In the genomic region with DNA sequence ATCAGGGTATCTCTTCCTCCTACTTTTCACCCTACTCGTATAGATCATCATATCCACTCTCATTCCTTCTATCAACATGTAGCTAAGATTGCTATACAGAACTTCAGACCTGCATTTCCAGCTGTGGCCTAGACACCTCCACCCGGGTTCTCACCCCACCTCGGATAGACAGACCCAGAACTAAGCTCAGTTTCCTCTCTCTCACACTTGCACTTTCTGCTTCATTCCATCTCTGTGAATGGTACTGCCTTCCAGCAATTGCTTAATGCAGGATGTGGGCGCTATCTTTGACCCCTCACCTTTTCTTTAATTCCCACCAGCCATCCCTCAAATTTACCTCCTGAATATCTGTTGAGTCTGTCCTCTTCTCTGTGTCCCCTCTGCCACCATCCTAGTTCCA, we compare ENCODE assay signal across 15 cellular contexts. TPM values are rescaled to one million over a fixed set of nuclear protein-coding genes. Genes with fewer than 3 reads are reported as not detected.
DNase-seq lines count a peak whose midpoint lies in the region; ATAC-seq and TF ChIP-seq lines count a peak whose summit lies in the region.
"Had no signal": no experiment of that assay in that cellular context is flagged by ENCODE, and none has a peak within 500 bp of the region (broad histone marks: within the 10 kb centered on the region; RNA-seq: fewer than 3 reads in every experiment).

No MANE protein-coding gene starts in this region.

- H3K27ac Mint-ChIP-seq in activated T-cell treated with anti-CD3 and anti-CD28 coated beads, Interleukin-2, amount 50 U/mL, for 72 hours: peak overlapping the region; percentile 63
- H3K27ac Mint-ChIP-seq in activated CD8-positive, alpha-beta T cell treated with anti-CD3 and anti-CD28 coated beads, Interleukin-2, amount 10 ng/mL, durations not matched to agents 7 days and 5 days: peak overlapping the region; percentile 14

- H4K20me1 ChIP-seq in fibroblast of lung (ENCODE audit: control insufficient read depth, extremely low read depth, insufficient read depth, low read length): no peaks in the 10 kb centered on the region

- H3K27me3 ChIP-seq in fibroblast of lung (ENCODE audit: control insufficient read depth, insufficient read depth, low read length): no peaks in the 10 kb centered on the region
- no peaks in the 10 kb centered on the region for H3K27me3 ChIP-seq in esophagus squamous epithelium
- H3K27me3 ChIP-seq: dorsolateral prefrontal cortex, esophagus muscularis mucosa, upper lobe of right lung had no signal

- no peaks in the 10 kb centered on the region for H3K27me3 Mint-ChIP-seq in activated T-cell treated with anti-CD3 and anti-CD28 coated beads, Interleukin-2, amount 50 U/mL, for 72 hours (ENCODE audit: low read depth)
- H3K27me3 Mint-ChIP-seq in activated CD8-positive, alpha-beta T cell treated with anti-CD3 and anti-CD28 coated beads, Interleukin-2, amount 10 ng/mL, durations not matched to agents 7 days and 5 days (ENCODE audit: low read depth): no peaks in the 10 kb centered on the region

- intact Hi-C loops in esophagus squamous epithelium (cut with DNase I): no loop called here

- POLR2A ChIA-PET in activated CD8-positive, alpha-beta T cell treated with anti-CD3 and anti-CD28 coated beads, Interleukin-2, amount 10 ng/mL, durations not matched to agents 7 days and 5 days (lab: Charles Lee): interaction anchor here (1.4 kb wide), 1 partner anchor 35 kb away, joined by 3 read pairs; no protein-coding TSS in a partner anchor

- H2AFZ ChIP-seq in fibroblast of lung (ENCODE audit: low read length): no peak overlapping the region

- H3K4me3 ChIP-seq in fibroblast of lung (replicated peaks in 1 of 4; ENCODE audit: control extremely low read depth in 1 of 4, insufficient read depth in 1 of 4, low read depth in 3 of 4, low read length in 4 of 4): no peak overlapping the region
- no peak overlapping the region for H3K4me3 ChIP-seq in esophagus squamous epithelium
- H3K4me3 ChIP-seq: dorsolateral prefrontal cortex, esophagus muscularis mucosa, upper lobe of right lung had no signal

- no peak for DNase-seq in activated T-cell treated with anti-CD3 and anti-CD28 coated beads, Interleukin-2, amount 50 U/mL, for 72 hours
- DNase-seq in activated T-cell treated with anti-CD3 and anti-CD28 coated beads for 4 hours: no peak
- no peak for DNase-seq in activated CD8-positive, alpha-beta T cell treated with anti-CD3 and anti-CD28 coated beads, Interleukin-2, amount 10 ng/mL, durations not matched to agents 7 days and 5 days
- no peak for DNase-seq in fibroblast of lung (ENCODE audit: low read depth in 2 of 2)
- DNase-seq in kidney tubule cell (ENCODE audit: low spot score): no peak
- no peak for DNase-seq in esophagus squamous epithelium (lab: John Stamatoyannopoulos, UW)
- DNase-seq in activated CD4-positive, CD25-positive, alpha-beta regulatory T cell treated with anti-CD3 and anti-CD28 coated beads, Interleukin-2, amount 50 U/mL, for 72 hours: no peak
- DNase-seq: Caco-2, dorsolateral prefrontal cortex, NCI-H1092, NCI-H2107, occipital lobe, upper lobe of right lung had no signal

- no peaks in the 10 kb centered on the region for H3K9me3 ChIP-seq in fibroblast of lung (ENCODE audit: control insufficient read depth, insufficient read depth, low read depth, low read length)
- no peaks in the 10 kb centered on the region for H3K9me3 ChIP-seq in esophagus squamous epithelium
- H3K9me3 ChIP-seq: Caco-2, esophagus muscularis mucosa, upper lobe of right lung had no signal

- peaks cover 18 to 30% of the 10 kb centered on the region in 2 donors for H3K36me3 Mint-ChIP-seq in activated T-cell treated with anti-CD3 and anti-CD28 coated beads, Interleukin-2, amount 50 U/mL, for 72 hours (ENCODE audit: insufficient read depth in 2 of 2)
- peaks cover 37% of the 10 kb centered on the region for H3K36me3 Mint-ChIP-seq in activated CD8-positive, alpha-beta T cell treated with anti-CD3 and anti-CD28 coated beads, Interleukin-2, amount 10 ng/mL, durations not matched to agents 7 days and 5 days (ENCODE audit: low read depth)

- H3K36me3 ChIP-seq in fibroblast of lung (ENCODE audit: control insufficient read depth, insufficient read depth, low read length) (no peaks in the 10 kb centered on the region), esophagus squamous epithelium (no peaks in the 10 kb centered on the region)
- H3K36me3 ChIP-seq: esophagus muscularis mucosa, upper lobe of right lung had no signal

- TF ChIP-seq POLR2A in esophagus squamous epithelium (IDR thresholded peaks at IDR 0.05): no peak

- WGBS in esophagus squamous epithelium, 2 donors: 80 to 92% methylated on average over 4 of the region's 4 CpGs

- H3K27ac ChIP-seq in fibroblast of lung (ENCODE audit: insufficient read depth, low read length) (peak overlapping the region; percentile 37), esophagus squamous epithelium (no peak overlapping the region)
- H3K27ac ChIP-seq: dorsolateral prefrontal cortex, upper lobe of right lung had no signal

- peak overlapping the region; percentile 49 to 57 for H3K4me3 Mint-ChIP-seq in activated T-cell treated with anti-CD3 and anti-CD28 coated beads, Interleukin-2, amount 50 U/mL, for 72 hours
- no peak overlapping the region for H3K4me3 Mint-ChIP-seq in activated CD8-positive, alpha-beta T cell treated with anti-CD3 and anti-CD28 coated beads, Interleukin-2, amount 10 ng/mL, durations not matched to agents 7 days and 5 days

- peaks cover 3 to 5% of the 10 kb centered on the region in 2 donors for H3K9me3 Mint-ChIP-seq in activated T-cell treated with anti-CD3 and anti-CD28 coated beads, Interleukin-2, amount 50 U/mL, for 72 hours
- H3K9me3 Mint-ChIP-seq in activated CD8-positive, alpha-beta T cell treated with anti-CD3 and anti-CD28 coated beads, Interleukin-2, amount 10 ng/mL, durations not matched to agents 7 days and 5 days (ENCODE audit: insufficient read depth): no peaks in the 10 kb centered on the region

- CTCF ChIA-PET in activated CD8-positive, alpha-beta T cell treated with anti-CD3 and anti-CD28 coated beads, Interleukin-2, amount 10 ng/mL, durations not matched to agents 7 days and 5 days (lab: Charles Lee): interaction anchor here (1.3 kb wide), 1 partner anchor 53 kb away, joined by 3 read pairs; no protein-coding TSS in a partner anchor

- H3K79me2 ChIP-seq in fibroblast of lung (ENCODE audit: control insufficient read depth, insufficient read depth, low read length): no peaks in the 10 kb centered on the region

- TF ChIP-seq CTCF in fibroblast of lung (conservative IDR thresholded peaks at IDR 0.05 in 1 of 2, IDR thresholded peaks at IDR 0.05 in 1 of 2; ENCODE audit: low read depth in 1 of 2, low read length in 2 of 2) (no peak), esophagus squamous epithelium (IDR thresholded peaks at IDR 0.05) (no peak)

- no peak overlapping the region for H3K4me2 ChIP-seq in fibroblast of lung (ENCODE audit: extremely low read depth, insufficient read depth, low read length)

- H3K9ac ChIP-seq in fibroblast of lung (ENCODE audit: insufficient read depth, low read length): no peak overlapping the region

- H3K4me1 ChIP-seq in fibroblast of lung (ENCODE audit: control insufficient read depth, extremely low read depth, insufficient read depth, low read length) (peaks cover 4% of the 10 kb centered on the region), esophagus squamous epithelium (no peaks in the 10 kb centered on the region)
- H3K4me1 ChIP-seq: upper lobe of right lung had no signal

- no peak for ATAC-seq in activated T-cell treated with anti-CD3 and anti-CD28 coated beads, Interleukin-2, amount 50 U/mL, for 72 hours (replicated peaks in 1 of 2)
- no peak for ATAC-seq in activated CD8-positive, alpha-beta T cell treated with anti-CD3 and anti-CD28 coated beads, Interleukin-2, amount 10 ng/mL, durations not matched to agents 7 days and 5 days
- no peak for ATAC-seq in GM19035 (IDR thresholded peaks at IDR 0.05; ENCODE audit: unreplicated experiment)

- H3K4me1 Mint-ChIP-seq in activated T-cell treated with anti-CD3 and anti-CD28 coated beads, Interleukin-2, amount 50 U/mL, for 72 hours (ENCODE audit: low read depth): peaks cover 60% of the 10 kb centered on the region
- H3K4me1 Mint-ChIP-seq in activated CD8-positive, alpha-beta T cell treated with anti-CD3 and anti-CD28 coated beads, Interleukin-2, amount 10 ng/mL, durations not matched to agents 7 days and 5 days (ENCODE audit: low read depth): peaks cover 36% of the 10 kb centered on the region

RNA-seq across cellular contexts. Expression of gene AGK, which starts 35.7 kb away (rescaled TPM):
- 10 to 100 TPM; 34.8 to 48.5 TPM for total RNA-seq in activated T-cell treated with anti-CD3 and anti-CD28 coated beads, Interleukin-2, amount 50 U/mL, for 72 hours
- 10 to 100 TPM; 41.0 to 41.2 TPM for total RNA-seq in activated CD8-positive, alpha-beta T cell treated with anti-CD3 and anti-CD28 coated beads, Interleukin-2, amount 10 ng/mL, durations not matched to agents 7 days and 5 days
- 17.2 and 20.8 TPM in 2 replicates for total RNA-seq in fibroblast of lung
- 38.7 and 42.5 TPM in 2 replicates for polyA plus RNA-seq in fibroblast of lung
- 18.1 and 18.9 TPM in 2 replicates for polyA plus RNA-seq in fibroblast of lung (2012)
- 13.7 and 16.3 TPM in 2 replicates for polyA minus RNA-seq in fibroblast of lung (ENCODE audit: low replicate concordance)
- 10 to 100 TPM; 11.2 to 22.5 (median 17.7) TPM for total RNA-seq in esophagus squamous epithelium
